ENCODE assay signal across 17 cellular contexts in the genomic region with DNA sequence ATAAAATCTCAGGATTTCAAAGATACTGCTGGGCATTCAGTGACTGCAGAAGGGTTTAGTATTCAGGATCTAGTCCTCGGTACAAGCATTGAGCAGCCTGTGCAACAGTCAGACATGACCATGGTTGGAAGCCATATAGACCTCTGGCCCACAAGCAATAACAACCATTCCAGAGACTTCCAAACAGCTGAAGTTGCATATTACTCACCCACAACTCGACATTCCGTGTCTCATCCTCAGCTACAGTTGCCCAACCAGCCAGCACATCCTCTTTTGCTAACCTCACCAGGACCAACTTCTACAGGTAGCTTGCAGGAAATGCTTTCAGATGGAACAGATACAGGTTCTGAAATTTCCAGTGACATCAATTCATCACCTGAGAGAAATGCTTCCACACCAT.
DNase-seq lines count a peak whose midpoint lies in the region; FAIRE-seq and TF ChIP-seq lines count a peak whose summit lies in the region.
"Had no signal": no experiment of that assay in that cellular context is flagged by ENCODE, and none has a peak within 500 bp of the region (broad histone marks: within the 10 kb centered on the region; RNA-seq: fewer than 3 reads in every experiment).

No MANE protein-coding gene starts in this region.

- DNase-seq in EH (ENCODE audit: low read depth) (peak; percentile 72), LHCN-M2 (ENCODE audit: low read depth) (peak; percentile 58), bronchial epithelial cell (ENCODE audit: low read depth) (peak; percentile 47), kidney tubule cell (ENCODE audit: low spot score) (peak; percentile 16), NCI-H1092 (lab: John Stamatoyannopoulos, UW) (no peak), Ammon's horn (ENCODE audit: low spot score) (no peak), lower leg skin (ENCODE audit: low spot score in 2 of 2) (no peak), activated gamma-delta T cell treated with Interleukin-2 at 50 U/mL for 16 hours (no peak)
- DNase-seq: Calu3; CD4-positive, alpha-beta T cell; GDM1; GOT3; Karpas-422; NCI-H1436; NCI-H2029 treated with DMSO at 0.1 percent for 48 hours; NCI-H510A had no signal

- no peak for FAIRE-seq in bronchial epithelial cell (lab: Jason Lieb, UNC)
- FAIRE-seq: A549 had no signal

- intact Hi-C loops in lower leg skin (cut with DNase I; ENCODE audit: low total_unique reads), result loop anchor here (10.0 kb wide), 1 partner anchor 201 kb away; no protein-coding TSS in a partner anchor

- H3K27me3 ChIP-seq in bronchial epithelial cell (ENCODE audit: control insufficient read depth, insufficient read depth, low read length), result no peaks in the 10 kb centered on the region

- no peaks in the 10 kb centered on the region for H3K36me3 ChIP-seq in bronchial epithelial cell (ENCODE audit: control insufficient read depth, insufficient read depth, low read length)

- TF ChIP-seq CTCF in bronchial epithelial cell (IDR thresholded peaks at IDR 0.05; ENCODE audit: insufficient read depth, low read length, severe bottlenecking) (no peak), lower leg skin (IDR thresholded peaks at IDR 0.05) (no peak)

- H3K4me3 ChIP-seq in bronchial epithelial cell (ENCODE audit: low read depth, low read length), result no peak overlapping the region
- H3K4me3 ChIP-seq in lower leg skin (ENCODE audit: low read depth, poor library complexity, severe bottlenecking), result no peak overlapping the region
- H3K4me3 ChIP-seq: A549 had no signal

- no peak for TF ChIP-seq POLR2A in lower leg skin (IDR thresholded peaks at IDR 0.05)

- 72 to 75% methylated on average over 3 of the region's 3 CpGs for WGBS in lower leg skin, 2 donors

Comparison
In these comparisons a context has a peak if more than half of its experiments do, and no peak if none do; other contexts are left out.
1. DNase-seq: peak in EH (single experiment), LHCN-M2 (single experiment), bronchial epithelial cell (single experiment) and kidney tubule cell (single experiment); none in NCI-H1092 (single experiment), Ammon's horn (single experiment), lower leg skin (0 of 2) and activated gamma-delta T cell treated with Interleukin-2 at 50 U/mL for 16 hours (single experiment).